In the genomic region with DNA sequence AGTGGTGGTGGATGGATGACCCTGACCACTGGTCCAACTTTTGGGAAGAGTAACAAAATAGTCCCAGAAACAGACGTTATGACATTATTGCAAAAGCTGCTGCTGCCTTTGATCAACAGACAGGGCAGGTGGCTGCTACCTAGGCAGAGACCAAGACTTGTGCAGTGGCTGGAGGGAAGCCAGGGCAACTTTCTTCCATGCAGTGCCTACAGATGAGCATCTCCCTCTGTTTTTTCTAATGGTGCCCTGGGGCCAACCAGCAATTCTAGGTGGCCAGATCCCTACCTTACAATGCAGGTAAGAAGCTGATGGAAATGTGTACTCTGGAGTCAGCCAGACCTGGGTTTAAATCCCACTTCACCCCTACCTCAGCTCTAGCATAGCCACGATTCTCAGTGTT, we compare ENCODE assay signal across 6 cellular contexts.
"Had no signal": no experiment of that assay in that cellular context is flagged by ENCODE, and none has a peak within 500 bp of the region (broad histone marks: within the 10 kb centered on the region; RNA-seq: fewer than 3 reads in every experiment).

No MANE protein-coding gene starts in this region.

- H3K27ac Mint-ChIP-seq: GM23338, H9 had no signal

- DNase-seq: H9, HCEC 1CT, IMR-90, KG1 had no signal

- ATAC-seq: GM23338, K562 had no signal

- H3K9me3 Mint-ChIP-seq: GM23338 had no signal

- H3K4me3 Mint-ChIP-seq: GM23338, H9 had no signal
